Comparison of ENCODE assay signal across 8 cellular contexts in the genomic region with DNA sequence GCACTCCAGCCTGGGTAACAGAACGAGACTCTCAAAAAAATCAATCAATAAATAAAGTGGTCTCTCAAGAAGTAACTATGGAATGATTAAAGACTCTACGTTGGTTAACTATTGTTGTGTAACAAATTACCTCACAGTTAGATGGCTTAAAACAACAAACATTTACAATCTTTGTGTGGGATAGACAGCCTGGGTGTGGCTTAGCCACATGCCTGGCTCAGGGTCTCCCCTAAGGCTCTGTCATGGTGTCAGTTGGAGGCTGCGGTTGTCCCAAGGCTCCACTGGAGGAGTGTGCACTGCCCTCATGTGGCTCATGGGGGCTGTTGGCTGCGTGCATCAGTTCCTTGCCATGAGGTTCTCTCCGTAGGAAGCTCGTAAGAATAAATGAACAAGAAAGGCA.
DNase-seq lines count a peak whose midpoint lies in the region; ATAC-seq, FAIRE-seq and TF ChIP-seq lines count a peak whose summit lies in the region.

No MANE protein-coding gene starts in this region.

- FAIRE-seq in GM12878 (lab: Jason Lieb, UNC), result no peak
- no peak for FAIRE-seq in GM19239 (lab: Jason Lieb, UNC)

- no peak for TF ChIP-seq EP300 in GM12878 (IDR thresholded peaks at IDR 0.05; ENCODE audit: borderline replicate concordance in 1 of 2, control insufficient read depth in 1 of 2, low read depth in 2 of 2, low read length in 2 of 2)

- RAD21 ChIA-PET in GM12878 (lab: Charles Lee; ENCODE audit: unreplicated experiment), result no interaction called here

- CTCF ChIA-PET in IMR-90 (lab: Yijun Ruan, JAX) (interaction anchor here (0.6 to 1.4 kb wide), 7 partner anchors 11 to 524 kb away, joined by 3 to 6 read pairs (median 3); no protein-coding TSS in a partner anchor), GM12878 (lab: Yijun Ruan, JAX) (no interaction called here)

- TF ChIP-seq CTCF in IMR-90 (conservative IDR thresholded peaks at IDR 0.05; ENCODE audit: low read depth, low read length), result peak; percentile 48
- 0 out of 6 replicates have a peak, but pooled peaks of 1 of the 3 experiments have one; percentile 1 for TF ChIP-seq CTCF in GM12878 (IDR thresholded peaks at IDR 0.05 in 2 of 3, conservative IDR thresholded peaks at IDR 0.05 in 1 of 3; ENCODE audit: control insufficient read depth in 2 of 3, extremely low read depth in 1 of 3, insufficient read depth in 1 of 3, low read depth in 3 of 3, low read length in 3 of 3)
- TF ChIP-seq CTCF in liver (IDR thresholded peaks at IDR 0.05; ENCODE audit: low read depth, low read length, missing input control), result peak; percentile 9

- TF ChIP-seq POLR2A in IMR-90 (IDR thresholded peaks at IDR 0.05; ENCODE audit: low read depth, low read length) (no peak), GM12878 (IDR thresholded peaks at IDR 0.05; ENCODE audit: low read depth, low read length) (no peak)

- POLR2A ChIA-PET in IMR-90 (lab: Charles Lee; ENCODE audit: unreplicated experiment) (no interaction called here), GM12878 (lab: Charles Lee) (no interaction called here)

- no peak overlapping the region for H4K91ac ChIP-seq in IMR-90 (ENCODE audit: insufficient read depth, low read depth, low read length)

- H3K79me1 ChIP-seq in IMR-90 (ENCODE audit: low read depth in 1 of 2, low read length in 2 of 2), result no peaks in the 10 kb centered on the region

- H3K79me2 ChIP-seq in GM12878 (ENCODE audit: control insufficient read depth, insufficient read depth, low read length), result no peaks in the 10 kb centered on the region

- BruUV-seq in IMR-90 (replicated peaks; lab: Mats Ljungman, UMichigan) (no TSS peak), GM12878 (replicated peaks; lab: Mats Ljungman, UMichigan) (TSS peak; percentile 49)

- H3K4me2 ChIP-seq in IMR-90 (ENCODE audit: low read depth, low read length) (no peak overlapping the region), GM12878 (ENCODE audit: control insufficient read depth, insufficient read depth) (no peak overlapping the region)

- DNase-seq in Caki2 (ENCODE audit: low read depth) (peak; percentile 66), IMR-90 (peak; percentile 32), GM12878 (ENCODE audit: low read depth, low spot score) (no peak), GM19239 (ENCODE audit: insufficient read length, low spot score) (no peak), RKO (ENCODE audit: low spot score) (no peak)
- no peak for DNase-seq in activated CD4-positive, alpha-beta T cell treated with anti-CD3 and anti-CD28 coated beads for 1 hour

- no peak overlapping the region for H3K4ac ChIP-seq in IMR-90 (ENCODE audit: low read depth, low read length)

- no peak overlapping the region for H2AK5ac ChIP-seq in IMR-90 (ENCODE audit: low read depth, low read length)

- H3K9ac ChIP-seq in IMR-90 (ENCODE audit: low read depth, low read length) (no peak overlapping the region), GM12878 (ENCODE audit: control insufficient read depth, insufficient read depth, low read length) (no peak overlapping the region), liver (ENCODE audit: low read depth in 1 of 2, low read length in 2 of 2) (no peak overlapping the region)

- in situ Hi-C loops in Caki2 (cut with HindIII; ENCODE audit: low pct_unique_long_range_greater_than_20kb, low sequenced_read_pairs), result no loop called here
- in situ Hi-C loops in IMR-90 (cut with MboI; ENCODE audit: low sequenced_read_pairs), result no loop called here
- in situ Hi-C loops in GM12878 (cut with MboI), result no loop called here

- peak; percentile 55 for TF ChIP-seq RAD21 in IMR-90 (IDR thresholded peaks at IDR 0.05; ENCODE audit: low read length)
- 0 out of 2 replicates have a peak, but pooled peaks have one; percentile 14 for TF ChIP-seq RAD21 in GM12878 (IDR thresholded peaks at IDR 0.05; ENCODE audit: insufficient read depth, low read depth, low read length)
- peak; percentile 40 to 53 for TF ChIP-seq RAD21 in liver (IDR thresholded peaks at IDR 0.05)

- no peak overlapping the region for H3K56ac ChIP-seq in IMR-90 (ENCODE audit: extremely low read depth, insufficient read depth, low read length)

- no peak overlapping the region for H2BK20ac ChIP-seq in IMR-90 (ENCODE audit: low read depth, low read length)

- H2BK5ac ChIP-seq in IMR-90 (ENCODE audit: low read depth, low read length, poor library complexity, severe bottlenecking), result no peak overlapping the region

- no peak overlapping the region for H2BK15ac ChIP-seq in IMR-90 (ENCODE audit: low read depth, low read length)

- H3K4me1 ChIP-seq in IMR-90 (ENCODE audit: control insufficient read depth, insufficient read depth, low read length), result no peaks in the 10 kb centered on the region
- no peaks in the 10 kb centered on the region for H3K4me1 ChIP-seq in GM12878 (ENCODE audit: control insufficient read depth, insufficient read depth, low read length)
- no peaks in the 10 kb centered on the region for H3K4me1 ChIP-seq in liver (ENCODE audit: control insufficient read depth in 4 of 4, insufficient read depth in 4 of 4, low read length in 3 of 4)

- H2BK120ac ChIP-seq in IMR-90 (ENCODE audit: low read depth, low read length), result no peak overlapping the region

- H2AFZ ChIP-seq in IMR-90 (replicated peaks; ENCODE audit: low read length, poor library complexity) (no peak overlapping the region), GM12878 (ENCODE audit: control insufficient read depth, low read depth, low read length) (no peak overlapping the region)

- no peak overlapping the region for H3K23ac ChIP-seq in IMR-90 (ENCODE audit: low read depth, low read length)

- dilution Hi-C loops in IMR-90 (cut with HindIII; ENCODE audit: low sequenced_read_pairs, unreplicated experiment), result no loop called here

- intact Hi-C loops in IMR-90 (cut with micrococcal nuclease), result loop anchor here (2.0 kb wide), 1 partner anchor 176 kb away; no protein-coding TSS in a partner anchor
- intact Hi-C loops in GM12878 (cut with micrococcal nuclease; ENCODE audit: unreplicated experiment), result no loop called here

- H3K27me3 ChIP-seq in IMR-90 (ENCODE audit: control insufficient read depth, insufficient read depth, low read length) (no peaks in the 10 kb centered on the region), GM12878 (replicated peaks in 1 of 2; ENCODE audit: control insufficient read depth in 2 of 2, insufficient read depth in 2 of 2, low read length in 1 of 2) (no peaks in the 10 kb centered on the region), liver (ENCODE audit: control insufficient read depth in 4 of 4, insufficient read depth in 4 of 4, low read length in 3 of 4) (no peaks in the 10 kb centered on the region)

- no CpG with 5 or more reads among the region's 6 CpGs for WGBS in IMR-90 (ENCODE audit: extremely low coverage in 2 of 2, insufficient read length in 1 of 2), 2 experiments
- WGBS in GM12878 (ENCODE audit: insufficient coverage, insufficient replicate concordance, low lambda C conversion rate, missing lambda C conversion rate), result 96% methylated on average over 6 of the region's 6 CpGs
- 88% methylated on average over 6 of the region's 6 CpGs for WGBS in liver

- H3K27ac ChIP-seq in IMR-90 (ENCODE audit: insufficient read depth, low read length), result no peak overlapping the region
- H3K27ac ChIP-seq in GM12878 (ENCODE audit: control insufficient read depth, insufficient read depth), result no peak overlapping the region
- no peak overlapping the region for H3K27ac ChIP-seq in liver (ENCODE audit: low read depth in 1 of 2, low read length in 2 of 2)

- H4K5ac ChIP-seq in IMR-90 (ENCODE audit: low read depth, low read length), result no peak overlapping the region

- no peak overlapping the region for H3K4me3 ChIP-seq in IMR-90 (ENCODE audit: insufficient read depth, low read depth, low read length)
- no peak overlapping the region for H3K4me3 ChIP-seq in GM12878
- no peak overlapping the region for H3K4me3 ChIP-seq in liver (ENCODE audit: low read depth in 1 of 3, low read length in 3 of 3)

- H3K9me1 ChIP-seq in IMR-90 (ENCODE audit: insufficient read depth, low read length), result no peaks in the 10 kb centered on the region

- no peak overlapping the region for H2AK9ac ChIP-seq in IMR-90 (replicated peaks; ENCODE audit: low read depth, low read length, poor library complexity)

- no peak overlapping the region for H3K18ac ChIP-seq in IMR-90 (ENCODE audit: low read depth, low read length)

- no peaks in the 10 kb centered on the region for H3K36me3 ChIP-seq in IMR-90 (ENCODE audit: control insufficient read depth, insufficient read depth, low read length)
- H3K36me3 ChIP-seq in GM12878 (ENCODE audit: control insufficient read depth in 2 of 2, insufficient read depth in 2 of 2, low read length in 1 of 2), result peaks cover 0 to 3% of the 10 kb centered on the region in 2 experiments; a peak in 3 of 4 replicates
- H3K36me3 ChIP-seq in liver (ENCODE audit: control insufficient read depth in 4 of 4, insufficient read depth in 3 of 4, low read depth in 1 of 4, low read length in 3 of 4), result no peaks in the 10 kb centered on the region

- no peak overlapping the region for H4K8ac ChIP-seq in IMR-90 (ENCODE audit: low read depth in 2 of 2, low read length in 2 of 2)

- H3K9me3 ChIP-seq in IMR-90 (ENCODE audit: control insufficient read depth, insufficient read depth, low read length) (no peaks in the 10 kb centered on the region), GM12878 (replicated peaks; ENCODE audit: control insufficient read depth, insufficient read depth, low read length) (no peaks in the 10 kb centered on the region), liver (ENCODE audit: control insufficient read depth in 4 of 4, low read length in 3 of 4) (no peaks in the 10 kb centered on the region)

- SMC1A ChIA-PET in GM12878 (lab: Charles Lee; ENCODE audit: uncharacterized antibody, unreplicated experiment), result interaction anchor here (1.3 kb wide), 1 partner anchor 12 kb away, joined by 4 read pairs; no protein-coding TSS in a partner anchor

- ATAC-seq in IMR-90 (ENCODE audit: low read depth), result peak; percentile 70
- ATAC-seq in GM12878, result no peak
- no peak for ATAC-seq in HG03175 (IDR thresholded peaks at IDR 0.05; ENCODE audit: unreplicated experiment)

- H4K20me1 ChIP-seq in IMR-90 (ENCODE audit: insufficient read depth, low read length) (no peaks in the 10 kb centered on the region), GM12878 (ENCODE audit: control insufficient read depth, insufficient read depth) (no peaks in the 10 kb centered on the region; the same call in 1 of the 2 replicates)

- no peak overlapping the region for H3K14ac ChIP-seq in IMR-90 (replicated peaks; ENCODE audit: low read depth, low read length)

TF ChIP-seq in IMR-90, 13 proteins besides CTCF, POLR2A, EP300 and RAD21 (continues in another document):
- TF ChIP-seq MAZ (IDR thresholded peaks at IDR 0.05; ENCODE audit: borderline replicate concordance, low read depth, low read length), result no peak
- no peak for TF ChIP-seq CHD1 (IDR thresholded peaks at IDR 0.05; ENCODE audit: low read depth, low read length)

TF ChIP-seq in GM12878, 131 proteins besides CTCF, POLR2A, EP300 and RAD21 (continues in another document):
- TF ChIP-seq EGR1 (IDR thresholded peaks at IDR 0.05; ENCODE audit: borderline replicate concordance in 1 of 2, low read depth in 2 of 2, low read length in 2 of 2) (no peak), SMC3 (IDR thresholded peaks at IDR 0.05; ENCODE audit: borderline replicate concordance, low read length) (no peak), ZSCAN29 (IDR thresholded peaks at IDR 0.05) (no peak)

TF ChIP-seq in liver, 16 proteins besides CTCF, POLR2A, EP300 and RAD21 (continues in another document):
- no peak for TF ChIP-seq YY1 (IDR thresholded peaks at IDR 0.05)
- TF ChIP-seq TAF1 (conservative IDR thresholded peaks at IDR 0.05), result no peak
- no peak for TF ChIP-seq NR2F2 (IDR thresholded peaks at IDR 0.05)

Comparison
In these comparisons a context has a peak if more than half of its experiments do, and no peak if none do; other contexts are left out.
1. DNase-seq: peak in Caki2 (single experiment) and IMR-90 (single experiment); none in GM12878 (single experiment), GM19239 (single experiment), activated CD4-positive, alpha-beta T cell treated with anti-CD3 and anti-CD28 coated beads for 1 hour (single experiment) and RKO (single experiment).